ENCODE assay signal across 8 cellular contexts in the genomic region with DNA sequence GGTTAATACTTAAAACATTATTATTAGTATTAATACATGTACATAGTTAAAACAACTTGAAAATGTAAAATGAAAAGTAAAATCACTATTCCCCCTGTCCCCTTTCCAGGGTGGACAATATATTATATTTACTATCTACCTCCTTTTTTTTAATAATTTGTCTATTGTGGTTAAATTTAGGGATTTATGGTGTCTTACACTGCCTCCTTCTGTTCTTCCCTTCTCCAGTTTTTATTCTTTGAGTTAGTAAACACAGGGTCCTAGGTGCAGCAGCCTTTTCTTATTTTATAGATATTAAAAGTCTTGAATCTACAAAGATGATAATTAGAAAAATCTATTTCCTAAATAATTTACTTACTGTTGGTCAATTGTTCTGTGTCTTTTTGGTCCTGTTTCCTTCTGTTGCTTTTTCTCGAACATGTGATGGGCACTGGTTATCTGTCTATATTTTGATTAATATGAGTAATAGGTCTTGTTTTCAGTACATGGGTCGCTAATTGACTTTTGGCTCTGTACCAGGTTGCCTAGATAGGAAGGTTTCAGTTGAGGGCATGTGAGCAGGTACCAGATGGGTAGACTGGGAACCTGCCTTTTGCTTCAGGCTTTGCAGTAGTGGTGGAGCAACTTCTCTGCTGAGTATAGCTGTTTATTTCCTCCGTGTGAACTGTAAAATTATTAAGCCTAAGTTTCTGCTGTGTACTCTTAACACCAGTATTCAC. TPM values are rescaled to one million over a fixed set of nuclear protein-coding genes. Genes with fewer than 3 reads are reported as not detected.
DNase-seq lines count a peak whose midpoint lies in the region; ATAC-seq and TF ChIP-seq lines count a peak whose summit lies in the region.

No MANE protein-coding gene starts in this region.

- peak overlapping the region; percentile 99 for H3K4me3 Mint-ChIP-seq in activated naive CD4-positive, alpha-beta T cell treated with anti-CD3 and anti-CD28 coated beads, Interleukin-2, amount 10 ng/mL, durations not matched to agents 7 days and 5 days
- peak overlapping the region; percentile 99 for H3K4me3 Mint-ChIP-seq in natural killer cell

- H3K36me3 Mint-ChIP-seq in activated naive CD4-positive, alpha-beta T cell treated with anti-CD3 and anti-CD28 coated beads, Interleukin-2, amount 10 ng/mL, durations not matched to agents 7 days and 5 days = peaks cover 5% of the 10 kb centered on the region
- H3K36me3 Mint-ChIP-seq in natural killer cell = no peaks in the 10 kb centered on the region

- no peak for DNase-seq in activated naive CD4-positive, alpha-beta T cell treated with anti-CD3 and anti-CD28 coated beads, Interleukin-2, amount 10 ng/mL, durations not matched to agents 7 days and 5 days
- DNase-seq in activated naive CD4-positive, alpha-beta T cell treated with anti-CD3 and anti-CD28 coated beads, Interleukin-2, amount 50 U/mL, for 16 hours = no peak
- peak; percentile 18 for DNase-seq in NCI-H526 treated with DMSO at 0.1 percent for 48 hours (lab: John Stamatoyannopoulos, UW)
- DNase-seq in dermis blood vessel endothelial cell = peak; percentile 40
- no peak for DNase-seq in natural killer cell
- no peak for DNase-seq in NCI-H2196 (lab: John Stamatoyannopoulos, UW; ENCODE audit: unreplicated experiment)
- no peak for DNase-seq in central memory CD4-positive, alpha-beta T cell
- DNase-seq in nucleus accumbens (lab: John Stamatoyannopoulos, UW) = no peak

- H3K27ac Mint-ChIP-seq in activated naive CD4-positive, alpha-beta T cell treated with anti-CD3 and anti-CD28 coated beads, Interleukin-2, amount 10 ng/mL, durations not matched to agents 7 days and 5 days = peak overlapping the region; percentile 56
- peak overlapping the region; percentile 98 to 100 for H3K27ac Mint-ChIP-seq in natural killer cell

- no peaks in the 10 kb centered on the region for H3K9me3 Mint-ChIP-seq in activated naive CD4-positive, alpha-beta T cell treated with anti-CD3 and anti-CD28 coated beads, Interleukin-2, amount 10 ng/mL, durations not matched to agents 7 days and 5 days
- H3K9me3 Mint-ChIP-seq in natural killer cell = no peaks in the 10 kb centered on the region

- peaks cover 27% of the 10 kb centered on the region for H3K4me1 Mint-ChIP-seq in activated naive CD4-positive, alpha-beta T cell treated with anti-CD3 and anti-CD28 coated beads, Interleukin-2, amount 10 ng/mL, durations not matched to agents 7 days and 5 days
- peaks cover 34 to 36% of the 10 kb centered on the region in 2 donors for H3K4me1 Mint-ChIP-seq in natural killer cell

- no peak for TF ChIP-seq CTCF in natural killer cell (IDR thresholded peaks at IDR 0.05)

- peaks cover 6% of the 10 kb centered on the region for H3K27me3 Mint-ChIP-seq in activated naive CD4-positive, alpha-beta T cell treated with anti-CD3 and anti-CD28 coated beads, Interleukin-2, amount 10 ng/mL, durations not matched to agents 7 days and 5 days
- no peaks in the 10 kb centered on the region for H3K27me3 Mint-ChIP-seq in natural killer cell (ENCODE audit: low read depth in 2 of 2)

- intact Hi-C loops in natural killer cell (cut with micrococcal nuclease) = no loop called here

- CTCF ChIA-PET in activated naive CD4-positive, alpha-beta T cell treated with anti-CD3 and anti-CD28 coated beads, Interleukin-2, amount 10 ng/mL, durations not matched to agents 7 days and 5 days (lab: Charles Lee) = interaction anchor here (1.0 to 2.0 kb wide), 3 partner anchors 35 to 48 kb away, joined by 3 to 8 read pairs (median 5); no protein-coding TSS in a partner anchor

- no peak for ATAC-seq in natural killer cell

RNA-seq across cellular contexts. Expression of gene NUDT9, which starts 1.1 kb away (rescaled TPM):
- total RNA-seq in dermis blood vessel endothelial cell (20.4 and 21.6 TPM in 2 replicates), natural killer cell (1 to 10 TPM; 7.3 to 9.6 (median 9.5) TPM)

RNA-seq across cellular contexts. Expression of gene HSD17B11, which starts 32.5 kb away (rescaled TPM):
- total RNA-seq in dermis blood vessel endothelial cell = 48.0 and 71.5 TPM in 2 replicates
- 10 to 100 TPM; 42.2 to 50.5 (median 49.8) TPM for total RNA-seq in natural killer cell

Comparison
In these comparisons a context has a peak if more than half of its experiments do, and no peak if none do; other contexts are left out.
1. DNase-seq: peak in NCI-H526 treated with DMSO at 0.1 percent for 48 hours (single experiment) and dermis blood vessel endothelial cell (single experiment); none in activated naive CD4-positive, alpha-beta T cell treated with anti-CD3 and anti-CD28 coated beads, Interleukin-2, amount 10 ng/mL, durations not matched to agents 7 days and 5 days (single experiment), activated naive CD4-positive, alpha-beta T cell treated with anti-CD3 and anti-CD28 coated beads, Interleukin-2, amount 50 U/mL, for 16 hours (single experiment), natural killer cell (single experiment), NCI-H2196 (single experiment), central memory CD4-positive, alpha-beta T cell (single experiment) and nucleus accumbens (0 of 56).